ENCODE assay signal across 1 cellular context in genomic region chr1:168693197-168693871, GRCh38.
TF ChIP-seq lines count a peak whose summit lies in the region.

No MANE protein-coding gene starts in this region.

TF ChIP-seq in HepG2, 621 proteins besides CTCF, POLR2A, EP300 and RAD21 (continued from another document and continues in another):
- TF ChIP-seq ZNF318 (CRISPR knock-in tag; IDR thresholded peaks at IDR 0.05) (no peak), TCF12 (IDR thresholded peaks at IDR 0.05) (no peak), TCF12 (CRISPR knock-in tag; IDR thresholded peaks at IDR 0.05) (no peak; the same call in 1 of the 2 replicates), KLF13 (CRISPR knock-in tag; IDR thresholded peaks at IDR 0.05) (no peak), ZNF552 (CRISPR knock-in tag; IDR thresholded peaks at IDR 0.05; ENCODE audit: borderline replicate concordance) (no peak), CEBPG (CRISPR knock-in tag; IDR thresholded peaks at IDR 0.05) (no peak), TFAP4 (IDR thresholded peaks at IDR 0.05; ENCODE audit: borderline replicate concordance, low read depth) (no peak), JUNB (CRISPR knock-in tag; IDR thresholded peaks at IDR 0.05; ENCODE audit: borderline replicate concordance) (no peak), ZZZ3 (CRISPR knock-in tag; IDR thresholded peaks at IDR 0.05; ENCODE audit: borderline replicate concordance) (no peak), SIN3B (IDR thresholded peaks at IDR 0.05; ENCODE audit: low read length) (no peak), TIGD3 (CRISPR knock-in tag; IDR thresholded peaks at IDR 0.05; ENCODE audit: borderline replicate concordance) (no peak), ZNF737 (CRISPR knock-in tag; IDR thresholded peaks at IDR 0.05; ENCODE audit: borderline replicate concordance) (no peak), MYNN (CRISPR knock-in tag; IDR thresholded peaks at IDR 0.05; ENCODE audit: low read depth) (no peak), HMG20A (CRISPR knock-in tag; IDR thresholded peaks at IDR 0.05; ENCODE audit: borderline replicate concordance) (peak; percentile 79; the same call in 1 of the 2 replicates), ZNF333 (CRISPR knock-in tag; IDR thresholded peaks at IDR 0.05; ENCODE audit: borderline replicate concordance) (no peak), MLLT10 (CRISPR knock-in tag; IDR thresholded peaks at IDR 0.05) (no peak), SP5 (CRISPR knock-in tag; IDR thresholded peaks at IDR 0.05; ENCODE audit: borderline replicate concordance, low read depth) (no peak), THYN1 (CRISPR knock-in tag; IDR thresholded peaks at IDR 0.05; ENCODE audit: borderline replicate concordance, low read depth) (no peak), STAT5B (CRISPR knock-in tag; IDR thresholded peaks at IDR 0.05) (no peak), ZNF496 (CRISPR knock-in tag; IDR thresholded peaks at IDR 0.05; ENCODE audit: insufficient replicate concordance) (no peak), ZBTB2 (CRISPR knock-in tag; IDR thresholded peaks at IDR 0.05; ENCODE audit: low read depth) (no peak), SAP130 (CRISPR knock-in tag; IDR thresholded peaks at IDR 0.05; ENCODE audit: low read depth) (no peak), NFIC (IDR thresholded peaks at IDR 0.05; ENCODE audit: low read length) (peak; percentile 87), ZNF263 (CRISPR knock-in tag; IDR thresholded peaks at IDR 0.05) (no peak), TCF7 (IDR thresholded peaks at IDR 0.05; ENCODE audit: low read depth) (peak; percentile 92), ZFP36L1 (CRISPR knock-in tag; IDR thresholded peaks at IDR 0.05) (no peak), ZNF546 (CRISPR knock-in tag; conservative IDR thresholded peaks at IDR 0.05) (no peak), SNAPC2 (CRISPR knock-in tag; IDR thresholded peaks at IDR 0.05) (no peak), ZNF138 (CRISPR knock-in tag; IDR thresholded peaks at IDR 0.05; ENCODE audit: low read depth) (no peak), ZNF652 (CRISPR knock-in tag; IDR thresholded peaks at IDR 0.05; ENCODE audit: borderline replicate concordance, low read depth) (0 out of 2 replicates have a peak, but pooled peaks have one; percentile 11), TFDP1 (CRISPR knock-in tag; IDR thresholded peaks at IDR 0.05; ENCODE audit: borderline replicate concordance) (no peak), CCAR2 (optimal IDR thresholded peaks at IDR 0.05; ENCODE audit: low read depth, low read length) (no peak), ERF (CRISPR knock-in tag; IDR thresholded peaks at IDR 0.05) (no peak), HHEX (CRISPR knock-in tag; IDR thresholded peaks at IDR 0.05) (peak; percentile 28; the same call in 1 of the 2 replicates), BRCA1 (CRISPR knock-in tag; IDR thresholded peaks at IDR 0.05) (no peak), ZNF878 (CRISPR knock-in tag; IDR thresholded peaks at IDR 0.05) (no peak), HDAC6 (IDR thresholded peaks at IDR 0.05; ENCODE audit: low read depth, low read length) (no peak), REL (CRISPR knock-in tag; conservative IDR thresholded peaks at IDR 0.05) (no peak), NCOA2 (CRISPR knock-in tag; IDR thresholded peaks at IDR 0.05) (peak; percentile 92)
- TF ChIP-seq, protein P1, sequence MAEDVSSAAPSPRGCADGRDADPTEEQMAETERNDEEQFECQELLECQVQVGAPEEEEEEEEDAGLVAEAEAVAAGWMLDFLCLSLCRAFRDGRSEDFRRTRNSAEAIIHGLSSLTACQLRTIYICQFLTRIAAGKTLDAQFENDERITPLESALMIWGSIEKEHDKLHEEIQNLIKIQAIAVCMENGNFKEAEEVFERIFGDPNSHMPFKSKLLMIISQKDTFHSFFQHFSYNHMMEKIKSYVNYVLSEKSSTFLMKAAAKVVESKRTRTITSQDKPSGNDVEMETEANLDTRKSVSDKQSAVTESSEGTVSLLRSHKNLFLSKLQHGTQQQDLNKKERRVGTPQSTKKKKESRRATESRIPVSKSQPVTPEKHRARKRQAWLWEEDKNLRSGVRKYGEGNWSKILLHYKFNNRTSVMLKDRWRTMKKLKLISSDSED (CRISPR knock-in tag; IDR thresholded peaks at IDR 0.05): no peak
- TF ChIP-seq, protein P2, sequence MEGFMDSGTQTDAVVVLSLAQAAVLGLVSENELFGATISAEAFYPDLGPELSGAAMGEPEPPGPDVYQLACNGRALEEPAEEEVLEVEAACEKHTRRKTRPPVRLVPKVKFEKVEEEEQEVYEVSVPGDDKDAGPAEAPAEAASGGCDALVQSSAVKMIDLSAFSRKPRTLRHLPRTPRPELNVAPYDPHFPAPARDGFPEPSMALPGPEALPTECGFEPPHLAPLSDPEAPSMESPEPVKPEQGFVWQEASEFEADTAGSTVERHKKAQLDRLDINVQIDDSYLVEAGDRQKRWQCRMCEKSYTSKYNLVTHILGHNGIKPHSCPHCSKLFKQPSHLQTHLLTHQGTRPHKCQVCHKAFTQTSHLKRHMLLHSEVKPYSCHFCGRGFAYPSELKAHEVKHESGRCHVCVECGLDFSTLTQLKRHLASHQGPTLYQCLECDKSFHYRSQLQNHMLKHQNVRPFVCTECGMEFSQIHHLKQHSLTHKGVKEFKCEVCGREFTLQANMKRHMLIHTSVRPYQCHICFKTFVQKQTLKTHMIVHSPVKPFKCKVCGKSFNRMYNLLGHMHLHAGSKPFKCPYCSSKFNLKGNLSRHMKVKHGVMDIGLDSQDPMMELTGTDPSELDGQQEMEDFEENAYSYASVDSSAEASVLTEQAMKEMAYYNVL (CRISPR knock-in tag; IDR thresholded peaks at IDR 0.05; ENCODE audit: borderline replicate concordance): no peak; the same call in 1 of the 2 replicates
- TF ChIP-seq, protein P3, sequence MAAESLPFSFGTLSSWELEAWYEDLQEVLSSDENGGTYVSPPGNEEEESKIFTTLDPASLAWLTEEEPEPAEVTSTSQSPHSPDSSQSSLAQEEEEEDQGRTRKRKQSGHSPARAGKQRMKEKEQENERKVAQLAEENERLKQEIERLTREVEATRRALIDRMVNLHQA (CRISPR knock-in tag; IDR thresholded peaks at IDR 0.05): no peak
- TF ChIP-seq, protein P4, sequence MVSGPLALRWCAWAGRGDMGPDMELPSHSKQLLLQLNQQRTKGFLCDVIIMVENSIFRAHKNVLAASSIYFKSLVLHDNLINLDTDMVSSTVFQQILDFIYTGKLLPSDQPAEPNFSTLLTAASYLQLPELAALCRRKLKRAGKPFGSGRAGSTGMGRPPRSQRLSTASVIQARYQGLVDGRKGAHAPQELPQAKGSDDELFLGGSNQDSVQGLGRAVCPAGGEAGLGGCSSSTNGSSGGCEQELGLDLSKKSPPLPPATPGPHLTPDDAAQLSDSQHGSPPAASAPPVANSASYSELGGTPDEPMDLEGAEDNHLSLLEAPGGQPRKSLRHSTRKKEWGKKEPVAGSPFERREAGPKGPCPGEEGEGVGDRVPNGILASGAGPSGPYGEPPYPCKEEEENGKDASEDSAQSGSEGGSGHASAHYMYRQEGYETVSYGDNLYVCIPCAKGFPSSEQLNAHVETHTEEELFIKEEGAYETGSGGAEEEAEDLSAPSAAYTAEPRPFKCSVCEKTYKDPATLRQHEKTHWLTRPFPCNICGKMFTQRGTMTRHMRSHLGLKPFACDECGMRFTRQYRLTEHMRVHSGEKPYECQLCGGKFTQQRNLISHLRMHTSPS (CRISPR knock-in tag; IDR thresholded peaks at IDR 0.05; ENCODE audit: low read depth): no peak
- TF ChIP-seq, protein P5, sequence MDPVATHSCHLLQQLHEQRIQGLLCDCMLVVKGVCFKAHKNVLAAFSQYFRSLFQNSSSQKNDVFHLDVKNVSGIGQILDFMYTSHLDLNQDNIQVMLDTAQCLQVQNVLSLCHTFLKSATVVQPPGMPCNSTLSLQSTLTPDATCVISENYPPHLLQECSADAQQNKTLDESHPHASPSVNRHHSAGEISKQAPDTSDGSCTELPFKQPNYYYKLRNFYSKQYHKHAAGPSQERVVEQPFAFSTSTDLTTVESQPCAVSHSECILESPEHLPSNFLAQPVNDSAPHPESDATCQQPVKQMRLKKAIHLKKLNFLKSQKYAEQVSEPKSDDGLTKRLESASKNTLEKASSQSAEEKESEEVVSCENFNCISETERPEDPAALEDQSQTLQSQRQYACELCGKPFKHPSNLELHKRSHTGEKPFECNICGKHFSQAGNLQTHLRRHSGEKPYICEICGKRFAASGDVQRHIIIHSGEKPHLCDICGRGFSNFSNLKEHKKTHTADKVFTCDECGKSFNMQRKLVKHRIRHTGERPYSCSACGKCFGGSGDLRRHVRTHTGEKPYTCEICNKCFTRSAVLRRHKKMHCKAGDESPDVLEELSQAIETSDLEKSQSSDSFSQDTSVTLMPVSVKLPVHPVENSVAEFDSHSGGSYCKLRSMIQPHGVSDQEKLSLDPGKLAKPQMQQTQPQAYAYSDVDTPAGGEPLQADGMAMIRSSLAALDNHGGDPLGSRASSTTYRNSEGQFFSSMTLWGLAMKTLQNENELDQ (CRISPR knock-in tag; IDR thresholded peaks at IDR 0.05; ENCODE audit: borderline replicate concordance): no peak
